In the genomic region with DNA sequence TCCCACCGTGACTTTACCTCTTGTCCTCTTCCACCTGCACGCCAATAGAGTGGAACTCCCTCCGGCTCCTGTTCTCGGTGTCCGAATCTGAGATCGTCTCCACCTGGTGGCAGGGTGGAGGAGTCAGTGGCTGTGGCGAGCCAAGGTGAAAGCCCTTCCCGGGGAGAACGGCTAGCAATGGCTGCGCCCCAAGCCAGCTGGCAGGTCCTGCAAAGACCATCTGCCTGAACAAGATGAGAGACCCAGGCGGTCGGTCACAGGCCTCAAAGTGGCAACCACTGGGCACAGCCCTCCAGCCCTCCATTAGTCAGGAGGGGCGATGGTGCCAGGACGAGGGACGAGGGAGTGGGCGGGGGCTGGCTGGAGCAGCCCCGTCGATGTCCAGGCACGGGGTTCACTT, we compare ENCODE assay signal across 11 cellular contexts. TPM values are rescaled to one million over a fixed set of nuclear protein-coding genes. Genes with fewer than 3 reads are reported as not detected.
A peak's percentile ranks its signal among the peaks of the same experiment; 100 is the strongest.
DNase-seq lines count a peak whose midpoint lies in the region; ATAC-seq, FAIRE-seq and TF ChIP-seq lines count a peak whose summit lies in the region.
"Had no signal": no experiment of that assay in that cellular context is flagged by ENCODE, and none has a peak within 500 bp of the region (broad histone marks: within the 10 kb centered on the region; RNA-seq: fewer than 3 reads in every experiment).

No MANE protein-coding gene starts in this region.

- H3K27me3 Mint-ChIP-seq in HFFc6 (ENCODE audit: insufficient read depth) = peaks cover 28% of the 10 kb centered on the region
- H3K27me3 Mint-ChIP-seq in astrocyte (ENCODE audit: low read depth, unreplicated experiment) = peaks cover 47% of the 10 kb centered on the region

- no peak overlapping the region for H3K9ac ChIP-seq in astrocyte (ENCODE audit: low read length)

- FAIRE-seq in astrocyte (lab: Jason Lieb, UNC) = no peak

- intact Hi-C loops in lower lobe of right lung (cut with DNase I) = no loop called here
- intact Hi-C loops in posterior cingulate gyrus (cut with DNase I) = no loop called here

- H3K4me1 Mint-ChIP-seq in HFFc6 (ENCODE audit: low read depth) (no peaks in the 10 kb centered on the region), astrocyte (ENCODE audit: low read depth, unreplicated experiment) (no peaks in the 10 kb centered on the region)

- no peak for ATAC-seq in lower lobe of right lung
- ATAC-seq in GM21576 (IDR thresholded peaks at IDR 0.05; ENCODE audit: unreplicated experiment) = no peak

- H3K9me3 ChIP-seq in astrocyte (ENCODE audit: insufficient read depth, low read depth, low read length) (no peaks in the 10 kb centered on the region), lower lobe of right lung (no peaks in the 10 kb centered on the region), BE2C (no peaks in the 10 kb centered on the region)
- H3K9me3 ChIP-seq: left lung had no signal

- TF ChIP-seq CTCF in C4-2B (conservative IDR thresholded peaks at IDR 0.05) = peak; percentile 40
- peak; percentile 14; the same call in 1 of the 2 replicates for TF ChIP-seq CTCF in HFFc6 (IDR thresholded peaks at IDR 0.05)
- no peak for TF ChIP-seq CTCF in astrocyte (IDR thresholded peaks at IDR 0.05; ENCODE audit: insufficient read depth, low read depth, low read length)
- no peak for TF ChIP-seq CTCF in lower lobe of right lung (IDR thresholded peaks at IDR 0.05)
- TF ChIP-seq CTCF in BE2C (IDR thresholded peaks at IDR 0.05; ENCODE audit: low read depth, low read length) = no peak

- H3K36me3 Mint-ChIP-seq in HFFc6 (ENCODE audit: low read depth) (no peaks in the 10 kb centered on the region), astrocyte (ENCODE audit: low read depth, unreplicated experiment) (no peaks in the 10 kb centered on the region)

- peak overlapping the region; percentile 63 for H2AFZ ChIP-seq in astrocyte (ENCODE audit: low read depth, low read length)

- H3K4me3 ChIP-seq in astrocyte (ENCODE audit: insufficient read depth, low read depth, low read length) (no peak overlapping the region), lower lobe of right lung (peak overlapping the region; percentile 44), BE2C (ENCODE audit: low read depth, low read length) (no peak overlapping the region)

- peak overlapping the region; percentile 81 for H3K4me2 ChIP-seq in astrocyte (ENCODE audit: low read length)

- H3K4me1 ChIP-seq in astrocyte (ENCODE audit: insufficient read depth, low read length) (no peaks in the 10 kb centered on the region), lower lobe of right lung (peaks cover 12% of the 10 kb centered on the region), BE2C (no peaks in the 10 kb centered on the region)

- H3K27me3 ChIP-seq in astrocyte (ENCODE audit: insufficient read depth, low read length) (peaks cover 28% of the 10 kb centered on the region), lower lobe of right lung (ENCODE audit: low read depth) (peaks cover 44% of the 10 kb centered on the region), BE2C (no peaks in the 10 kb centered on the region)

- H3K9me3 Mint-ChIP-seq in HFFc6 (no peaks in the 10 kb centered on the region), astrocyte (ENCODE audit: unreplicated experiment) (peaks cover 4% of the 10 kb centered on the region)

- no peak overlapping the region for H3K4me3 Mint-ChIP-seq in HFFc6
- H3K4me3 Mint-ChIP-seq in astrocyte (ENCODE audit: unreplicated experiment) = peak overlapping the region; percentile 27

- H3K79me2 ChIP-seq in astrocyte (ENCODE audit: insufficient read depth, low read length) = no peaks in the 10 kb centered on the region

- DNase-seq in HFFc6 (no peak), astrocyte (ENCODE audit: low read depth) (no peak), lower lobe of right lung (no peak), BE2C (no peak), Ammon's horn (ENCODE audit: low spot score) (no peak), posterior cingulate gyrus (no peak)
- DNase-seq: GDM1, NCI-H1092 treated with DMSO at 0.1 percent for 48 hours had no signal

- H3K27ac ChIP-seq in C4-2B = no peak overlapping the region
- H3K27ac ChIP-seq in astrocyte (ENCODE audit: low read depth, low read length) = no peak overlapping the region
- H3K27ac ChIP-seq in lower lobe of right lung = no peak overlapping the region
- H3K27ac ChIP-seq: left lung had no signal

- H3K36me3 ChIP-seq in astrocyte (ENCODE audit: insufficient read depth, low read length) = no peaks in the 10 kb centered on the region
- H3K36me3 ChIP-seq in lower lobe of right lung = no peaks in the 10 kb centered on the region
- H3K36me3 ChIP-seq in BE2C = no peaks in the 10 kb centered on the region
- H3K36me3 ChIP-seq: left lung had no signal

- no peaks in the 10 kb centered on the region for H4K20me1 ChIP-seq in astrocyte (ENCODE audit: insufficient read depth, low read length)

- H3K27ac Mint-ChIP-seq in HFFc6 = no peak overlapping the region
- H3K27ac Mint-ChIP-seq in astrocyte (ENCODE audit: unreplicated experiment) = no peak overlapping the region

RNA-seq across cellular contexts. Expression of gene SMIM12, which starts 25.4 kb away (rescaled TPM):
- 10 to 100 TPM; 42.0 to 53.6 (median 45.6) TPM for total RNA-seq in HFFc6 (2021; fragmentation: NEBNext Ultra II Directional; extraction: Animal tissue kit (Norgen Biotek cat#: 25700))
- 38.1 and 43.6 TPM in 2 replicates for total RNA-seq in astrocyte
- total RNA-seq in lower lobe of right lung = 34.0 TPM
- 31.6 TPM for polyA plus RNA-seq in BE2C (2012; ENCODE audit: insufficient read depth, insufficient read length, low read depth)

RNA-seq across cellular contexts. Expression of gene DLGAP3, which starts 44.5 kb away (rescaled TPM):
- under 1 TPM in 1 of 6 experiments, not detected in 5; 0.07 TPM for total RNA-seq in HFFc6 (2021; fragmentation: NEBNext Ultra II Directional; extraction: Animal tissue kit (Norgen Biotek cat#: 25700))
- total RNA-seq in astrocyte = 1.6 and 2.7 TPM in 2 replicates
- 0.18 TPM for total RNA-seq in lower lobe of right lung
- 3.1 TPM for polyA plus RNA-seq in BE2C (2012; ENCODE audit: insufficient read depth, insufficient read length, low read depth)

Comparison
In these comparisons a context has a peak if more than half of its experiments do, and no peak if none do; other contexts are left out.
1. CTCF ChIP-seq: peak in C4-2B (single experiment) and HFFc6 (single experiment); none in astrocyte (single experiment), lower lobe of right lung (single experiment) and BE2C (single experiment).